ENCODE assay signal across 2 cellular contexts in the genomic region with DNA sequence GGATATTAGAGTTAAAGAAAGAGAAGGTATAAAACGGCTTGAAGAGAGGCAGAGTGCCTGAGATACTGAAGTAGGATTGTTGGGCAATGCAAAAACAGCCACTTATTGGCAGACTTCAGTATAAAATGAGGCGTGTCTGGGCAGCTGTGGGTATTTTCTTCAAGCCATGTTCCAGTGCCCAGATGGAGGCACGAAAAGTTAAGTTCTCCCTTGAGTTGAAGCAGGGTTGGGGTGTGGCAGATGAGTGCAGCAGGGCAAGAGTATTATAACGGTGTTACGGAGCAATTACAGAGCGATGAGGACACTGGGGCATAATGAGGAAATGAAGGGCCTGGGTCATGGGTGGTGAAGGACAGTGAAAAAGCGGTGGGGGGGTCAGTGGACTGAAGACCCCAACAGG.
TF ChIP-seq lines count a peak whose summit lies in the region.

No MANE protein-coding gene starts in this region.

TF ChIP-seq in GM23338, 12 proteins besides CTCF, POLR2A, EP300 and RAD21:
- TF ChIP-seq, protein P1, sequence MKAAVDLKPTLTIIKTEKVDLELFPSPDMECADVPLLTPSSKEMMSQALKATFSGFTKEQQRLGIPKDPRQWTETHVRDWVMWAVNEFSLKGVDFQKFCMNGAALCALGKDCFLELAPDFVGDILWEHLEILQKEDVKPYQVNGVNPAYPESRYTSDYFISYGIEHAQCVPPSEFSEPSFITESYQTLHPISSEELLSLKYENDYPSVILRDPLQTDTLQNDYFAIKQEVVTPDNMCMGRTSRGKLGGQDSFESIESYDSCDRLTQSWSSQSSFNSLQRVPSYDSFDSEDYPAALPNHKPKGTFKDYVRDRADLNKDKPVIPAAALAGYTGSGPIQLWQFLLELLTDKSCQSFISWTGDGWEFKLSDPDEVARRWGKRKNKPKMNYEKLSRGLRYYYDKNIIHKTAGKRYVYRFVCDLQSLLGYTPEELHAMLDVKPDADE (IDR thresholded peaks at IDR 0.05) = no peak
- TF ChIP-seq, protein P2, sequence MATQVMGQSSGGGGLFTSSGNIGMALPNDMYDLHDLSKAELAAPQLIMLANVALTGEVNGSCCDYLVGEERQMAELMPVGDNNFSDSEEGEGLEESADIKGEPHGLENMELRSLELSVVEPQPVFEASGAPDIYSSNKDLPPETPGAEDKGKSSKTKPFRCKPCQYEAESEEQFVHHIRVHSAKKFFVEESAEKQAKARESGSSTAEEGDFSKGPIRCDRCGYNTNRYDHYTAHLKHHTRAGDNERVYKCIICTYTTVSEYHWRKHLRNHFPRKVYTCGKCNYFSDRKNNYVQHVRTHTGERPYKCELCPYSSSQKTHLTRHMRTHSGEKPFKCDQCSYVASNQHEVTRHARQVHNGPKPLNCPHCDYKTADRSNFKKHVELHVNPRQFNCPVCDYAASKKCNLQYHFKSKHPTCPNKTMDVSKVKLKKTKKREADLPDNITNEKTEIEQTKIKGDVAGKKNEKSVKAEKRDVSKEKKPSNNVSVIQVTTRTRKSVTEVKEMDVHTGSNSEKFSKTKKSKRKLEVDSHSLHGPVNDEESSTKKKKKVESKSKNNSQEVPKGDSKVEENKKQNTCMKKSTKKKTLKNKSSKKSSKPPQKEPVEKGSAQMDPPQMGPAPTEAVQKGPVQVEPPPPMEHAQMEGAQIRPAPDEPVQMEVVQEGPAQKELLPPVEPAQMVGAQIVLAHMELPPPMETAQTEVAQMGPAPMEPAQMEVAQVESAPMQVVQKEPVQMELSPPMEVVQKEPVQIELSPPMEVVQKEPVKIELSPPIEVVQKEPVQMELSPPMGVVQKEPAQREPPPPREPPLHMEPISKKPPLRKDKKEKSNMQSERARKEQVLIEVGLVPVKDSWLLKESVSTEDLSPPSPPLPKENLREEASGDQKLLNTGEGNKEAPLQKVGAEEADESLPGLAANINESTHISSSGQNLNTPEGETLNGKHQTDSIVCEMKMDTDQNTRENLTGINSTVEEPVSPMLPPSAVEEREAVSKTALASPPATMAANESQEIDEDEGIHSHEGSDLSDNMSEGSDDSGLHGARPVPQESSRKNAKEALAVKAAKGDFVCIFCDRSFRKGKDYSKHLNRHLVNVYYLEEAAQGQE (IDR thresholded peaks at IDR 0.05; ENCODE audit: unreplicated experiment) = no peak
- no peak for TF ChIP-seq ZNF331 (CRISPR knock-in tag; IDR thresholded peaks at IDR 0.05; ENCODE audit: low read depth)
- TF ChIP-seq, protein P3, sequence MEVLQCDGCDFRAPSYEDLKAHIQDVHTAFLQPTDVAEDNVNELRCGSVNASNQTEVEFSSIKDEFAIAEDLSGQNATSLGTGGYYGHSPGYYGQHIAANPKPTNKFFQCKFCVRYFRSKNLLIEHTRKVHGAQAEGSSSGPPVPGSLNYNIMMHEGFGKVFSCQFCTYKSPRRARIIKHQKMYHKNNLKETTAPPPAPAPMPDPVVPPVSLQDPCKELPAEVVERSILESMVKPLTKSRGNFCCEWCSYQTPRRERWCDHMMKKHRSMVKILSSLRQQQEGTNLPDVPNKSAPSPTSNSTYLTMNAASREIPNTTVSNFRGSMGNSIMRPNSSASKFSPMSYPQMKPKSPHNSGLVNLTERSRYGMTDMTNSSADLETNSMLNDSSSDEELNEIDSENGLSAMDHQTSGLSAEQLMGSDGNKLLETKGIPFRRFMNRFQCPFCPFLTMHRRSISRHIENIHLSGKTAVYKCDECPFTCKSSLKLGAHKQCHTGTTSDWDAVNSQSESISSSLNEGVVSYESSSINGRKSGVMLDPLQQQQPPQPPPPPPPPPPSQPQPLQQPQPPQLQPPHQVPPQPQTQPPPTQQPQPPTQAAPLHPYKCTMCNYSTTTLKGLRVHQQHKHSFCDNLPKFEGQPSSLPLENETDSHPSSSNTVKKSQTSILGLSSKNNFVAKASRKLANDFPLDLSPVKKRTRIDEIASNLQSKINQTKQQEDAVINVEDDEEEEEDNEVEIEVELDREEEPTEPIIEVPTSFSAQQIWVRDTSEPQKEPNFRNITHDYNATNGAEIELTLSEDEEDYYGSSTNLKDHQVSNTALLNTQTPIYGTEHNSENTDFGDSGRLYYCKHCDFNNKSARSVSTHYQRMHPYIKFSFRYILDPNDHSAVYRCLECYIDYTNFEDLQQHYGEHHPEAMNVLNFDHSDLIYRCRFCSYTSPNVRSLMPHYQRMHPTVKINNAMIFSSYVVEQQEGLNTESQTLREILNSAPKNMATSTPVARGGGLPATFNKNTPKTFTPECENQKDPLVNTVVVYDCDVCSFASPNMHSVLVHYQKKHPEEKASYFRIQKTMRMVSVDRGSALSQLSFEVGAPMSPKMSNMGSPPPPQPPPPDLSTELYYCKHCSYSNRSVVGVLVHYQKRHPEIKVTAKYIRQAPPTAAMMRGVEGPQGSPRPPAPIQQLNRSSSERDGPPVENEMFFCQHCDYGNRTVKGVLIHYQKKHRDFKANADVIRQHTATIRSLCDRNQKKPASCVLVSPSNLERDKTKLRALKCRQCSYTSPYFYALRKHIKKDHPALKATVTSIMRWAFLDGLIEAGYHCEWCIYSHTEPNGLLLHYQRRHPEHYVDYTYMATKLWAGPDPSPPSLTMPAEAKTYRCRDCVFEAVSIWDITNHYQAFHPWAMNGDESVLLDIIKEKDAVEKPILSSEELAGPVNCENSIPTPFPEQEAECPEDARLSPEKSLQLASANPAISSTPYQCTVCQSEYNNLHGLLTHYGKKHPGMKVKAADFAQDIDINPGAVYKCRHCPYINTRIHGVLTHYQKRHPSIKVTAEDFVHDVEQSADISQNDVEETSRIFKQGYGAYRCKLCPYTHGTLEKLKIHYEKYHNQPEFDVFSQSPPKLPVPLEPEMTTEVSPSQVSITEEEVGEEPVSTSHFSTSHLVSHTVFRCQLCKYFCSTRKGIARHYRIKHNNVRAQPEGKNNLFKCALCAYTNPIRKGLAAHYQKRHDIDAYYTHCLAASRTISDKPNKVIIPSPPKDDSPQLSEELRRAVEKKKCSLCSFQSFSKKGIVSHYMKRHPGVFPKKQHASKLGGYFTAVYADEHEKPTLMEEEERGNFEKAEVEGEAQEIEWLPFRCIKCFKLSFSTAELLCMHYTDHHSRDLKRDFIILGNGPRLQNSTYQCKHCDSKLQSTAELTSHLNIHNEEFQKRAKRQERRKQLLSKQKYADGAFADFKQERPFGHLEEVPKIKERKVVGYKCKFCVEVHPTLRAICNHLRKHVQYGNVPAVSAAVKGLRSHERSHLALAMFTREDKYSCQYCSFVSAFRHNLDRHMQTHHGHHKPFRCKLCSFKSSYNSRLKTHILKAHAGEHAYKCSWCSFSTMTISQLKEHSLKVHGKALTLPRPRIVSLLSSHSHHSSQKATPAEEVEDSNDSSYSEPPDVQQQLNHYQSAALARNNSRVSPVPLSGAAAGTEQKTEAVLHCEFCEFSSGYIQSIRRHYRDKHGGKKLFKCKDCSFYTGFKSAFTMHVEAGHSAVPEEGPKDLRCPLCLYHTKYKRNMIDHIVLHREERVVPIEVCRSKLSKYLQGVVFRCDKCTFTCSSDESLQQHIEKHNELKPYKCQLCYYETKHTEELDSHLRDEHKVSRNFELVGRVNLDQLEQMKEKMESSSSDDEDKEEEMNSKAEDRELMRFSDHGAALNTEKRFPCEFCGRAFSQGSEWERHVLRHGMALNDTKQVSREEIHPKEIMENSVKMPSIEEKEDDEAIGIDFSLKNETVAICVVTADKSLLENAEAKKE (CRISPR knock-in tag; IDR thresholded peaks at IDR 0.05) = no peak
- TF ChIP-seq NANOG (IDR thresholded peaks at IDR 0.05; ENCODE audit: borderline replicate concordance) = no peak
- no peak for TF ChIP-seq EZH2phosphoT487 (IDR thresholded peaks at IDR 0.05; ENCODE audit: unreplicated experiment)
- TF ChIP-seq JUNB (IDR thresholded peaks at IDR 0.05; ENCODE audit: unreplicated experiment) = no peak
TF ChIP-seq in GM23338: peak in this region for 0.

TF ChIP-seq in H1, 55 proteins besides CTCF, POLR2A, EP300 and RAD21:
- TF ChIP-seq, protein P4, sequence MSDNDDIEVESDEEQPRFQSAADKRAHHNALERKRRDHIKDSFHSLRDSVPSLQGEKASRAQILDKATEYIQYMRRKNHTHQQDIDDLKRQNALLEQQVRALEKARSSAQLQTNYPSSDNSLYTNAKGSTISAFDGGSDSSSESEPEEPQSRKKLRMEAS (IDR thresholded peaks at IDR 0.05) = no peak
